In the genomic region with DNA sequence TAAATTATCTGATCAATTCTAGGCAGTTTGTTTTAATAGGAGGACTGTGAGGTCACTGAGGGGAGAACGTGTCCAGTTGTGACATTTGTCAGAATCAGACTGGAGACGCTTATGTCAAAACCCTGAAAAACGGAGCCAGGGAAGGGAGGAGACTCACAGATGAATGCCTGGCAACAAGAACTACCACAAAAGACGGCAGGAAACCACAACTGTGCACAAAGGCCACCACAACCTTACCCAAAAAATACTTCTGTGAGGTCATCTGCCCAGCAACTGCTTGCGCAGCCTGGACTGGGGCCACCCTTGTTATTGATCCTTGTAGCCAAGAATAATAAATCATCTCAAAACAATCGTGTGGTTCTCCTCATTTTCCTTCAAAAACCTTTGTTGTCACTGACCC, we compare ENCODE assay signal across 10 cellular contexts.
DNase-seq lines count a peak whose midpoint lies in the region; ATAC-seq and TF ChIP-seq lines count a peak whose summit lies in the region.
"Had no signal": no experiment of that assay in that cellular context is flagged by ENCODE, and none has a peak within 500 bp of the region (broad histone marks: within the 10 kb centered on the region; RNA-seq: fewer than 3 reads in every experiment).

No MANE protein-coding gene starts in this region.

- peak; percentile 28 for DNase-seq in DND-41
- DNase-seq in T-helper 9 cell, result peak; percentile 25
- no peak for DNase-seq in left lobe of liver (ENCODE audit: low spot score)
- DNase-seq in superior temporal gyrus (ENCODE audit: extremely low spot score), result no peak
- no peak for DNase-seq in uterus
- DNase-seq in mucosa of gallbladder (ENCODE audit: low spot score), result no peak
- DNase-seq: foreskin fibroblast had no signal

- no peaks in the 10 kb centered on the region for H3K79me2 ChIP-seq in DND-41 (ENCODE audit: insufficient read depth, low read length)

- TF ChIP-seq CTCF in DND-41 (IDR thresholded peaks at IDR 0.05; ENCODE audit: borderline replicate concordance, extremely low read depth, low read length, poor library complexity, severe bottlenecking) (no peak), uterus (IDR thresholded peaks at IDR 0.05) (no peak)

- ATAC-seq in DND-41 (ENCODE audit: insufficient read depth, low read depth) (peak; percentile 66), HG02588 (IDR thresholded peaks at IDR 0.05; ENCODE audit: unreplicated experiment) (peak; percentile 66), esophagus mucosa (peak; percentile 33), left lobe of liver (no peak)

- H3K36me3 ChIP-seq in DND-41 (ENCODE audit: insufficient read depth, low read length), result no peaks in the 10 kb centered on the region
- H3K36me3 ChIP-seq in uterus, result no peaks in the 10 kb centered on the region

- H3K27ac ChIP-seq in DND-41 (ENCODE audit: low read length) (no peak overlapping the region), uterus (no peak overlapping the region)
- H3K27ac ChIP-seq: VCaP had no signal

- no peak overlapping the region for H3K4me2 ChIP-seq in DND-41 (ENCODE audit: insufficient read depth, low read length)

- H2AFZ ChIP-seq in DND-41 (ENCODE audit: low read depth, low read length), result no peak overlapping the region

- no peak for TF ChIP-seq POLR2A in uterus (IDR thresholded peaks at IDR 0.05)

- H3K4me3 ChIP-seq in DND-41 (ENCODE audit: low read depth in 1 of 2, low read length in 2 of 2) (no peak overlapping the region), uterus (no peak overlapping the region)

- no peaks in the 10 kb centered on the region for H3K9me3 ChIP-seq in DND-41 (ENCODE audit: insufficient read depth, low read length, severe bottlenecking)
- H3K9me3 ChIP-seq in uterus, result no peaks in the 10 kb centered on the region

- no peaks in the 10 kb centered on the region for H4K20me1 ChIP-seq in DND-41 (ENCODE audit: insufficient read depth, low read length)

- peaks cover 28% of the 10 kb centered on the region for H3K27me3 ChIP-seq in DND-41 (ENCODE audit: insufficient read depth, low read length, poor library complexity)
- no peaks in the 10 kb centered on the region for H3K27me3 ChIP-seq in uterus

- no peak overlapping the region for H3K9ac ChIP-seq in DND-41 (ENCODE audit: low read depth, low read length)

- intact Hi-C loops in uterus (cut with DNase I; ENCODE audit: low total_unique reads), result no loop called here

- 0 out of 2 replicates have a peak, but pooled peaks cover 3% of the 10 kb centered on the region for H3K4me1 ChIP-seq in DND-41 (ENCODE audit: insufficient read depth, low read length)
- no peaks in the 10 kb centered on the region for H3K4me1 ChIP-seq in uterus

Comparison
In these comparisons a context has a peak if more than half of its experiments do, and no peak if none do; other contexts are left out.
1. DNase-seq: peak in DND-41 (single experiment) and T-helper 9 cell (single experiment); none in left lobe of liver (single experiment), superior temporal gyrus (single experiment), uterus (0 of 2) and mucosa of gallbladder (single experiment).